8 cellular contexts compared by ENCODE assay signal in the genomic region with DNA sequence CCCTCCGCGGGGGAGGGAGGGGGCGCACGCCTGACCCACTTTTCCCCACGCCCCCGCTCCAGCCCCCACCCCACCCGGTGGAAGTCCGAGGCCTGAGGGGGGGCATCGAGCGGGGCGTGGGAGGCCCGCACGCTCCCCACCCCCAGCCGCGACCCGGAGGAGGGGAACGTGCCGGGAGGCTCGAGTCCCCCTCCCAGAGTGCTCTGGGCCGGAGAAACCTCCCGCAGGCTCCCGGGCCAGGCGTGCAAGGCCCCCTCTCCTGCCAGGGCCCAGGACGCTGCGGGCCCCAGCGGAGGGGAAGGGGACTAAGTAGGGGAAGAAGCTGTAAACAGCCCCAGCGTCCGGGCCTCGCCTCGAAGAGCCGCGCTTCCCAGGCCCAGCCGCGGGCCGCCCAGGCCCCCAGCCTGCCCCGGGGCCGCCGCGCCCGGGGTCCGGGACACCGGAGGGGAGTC. TPM values are rescaled to one million over a fixed set of nuclear protein-coding genes. Genes with fewer than 3 reads are reported as not detected.
A peak's percentile ranks its signal among the peaks of the same experiment; 100 is the strongest.
DNase-seq lines count a peak whose midpoint lies in the region; ATAC-seq and TF ChIP-seq lines count a peak whose summit lies in the region.

No MANE protein-coding gene starts in this region.

- H3K4me3 Mint-ChIP-seq in IgD-negative memory B cell: peak overlapping the region; percentile 83 to 94 (median 92)
- H3K4me3 Mint-ChIP-seq in stimulated activated memory B cell treated with anti-CD40 and anti-IgM and Interleukin-4, amounts not matched to agents 10 μg/mL and 1 μg/mL and 100 μg/mL, for 72 hours: peak overlapping the region; percentile 84

- H3K9me3 Mint-ChIP-seq in IgD-negative memory B cell: no peaks in the 10 kb centered on the region
- H3K9me3 Mint-ChIP-seq in stimulated activated memory B cell treated with anti-CD40 and anti-IgM and Interleukin-4, amounts not matched to agents 10 μg/mL and 1 μg/mL and 100 μg/mL, for 72 hours: no peaks in the 10 kb centered on the region

- peaks cover 39 to 47% (median 43%) of the 10 kb centered on the region in 3 donors for H3K4me1 Mint-ChIP-seq in IgD-negative memory B cell
- peaks cover 48% of the 10 kb centered on the region for H3K4me1 Mint-ChIP-seq in stimulated activated memory B cell treated with anti-CD40 and anti-IgM and Interleukin-4, amounts not matched to agents 10 μg/mL and 1 μg/mL and 100 μg/mL, for 72 hours

- ATAC-seq in GM21390 (IDR thresholded peaks at IDR 0.05; ENCODE audit: unreplicated experiment): peak; percentile 25
- peak; percentile 59 for ATAC-seq in stimulated activated memory B cell treated with anti-CD40 and anti-IgM and Interleukin-4, amounts not matched to agents 10 μg/mL and 1 μg/mL and 100 μg/mL, for 72 hours

- H3K27ac Mint-ChIP-seq in IgD-negative memory B cell: no peak overlapping the region
- peak overlapping the region; percentile 85 for H3K27ac Mint-ChIP-seq in stimulated activated memory B cell treated with anti-CD40 and anti-IgM and Interleukin-4, amounts not matched to agents 10 μg/mL and 1 μg/mL and 100 μg/mL, for 72 hours

- DNase-seq in astrocyte of the cerebellum (ENCODE audit: low read depth) (no peak), ACHN (no peak), putamen (ENCODE audit: low spot score) (no peak)

- H3K4me3 ChIP-seq in astrocyte of the cerebellum (ENCODE audit: low read depth, low read length): peak overlapping the region; percentile 73

- no peaks in the 10 kb centered on the region for H3K27me3 ChIP-seq in layer of hippocampus (ENCODE audit: control insufficient read depth, insufficient read depth, low read length)

- peak overlapping the region; percentile 91 for H3K27ac ChIP-seq in C4-2B
- H3K27ac ChIP-seq in layer of hippocampus (ENCODE audit: low read depth, low read length): peak overlapping the region; percentile 65

- in situ Hi-C loops in astrocyte of the cerebellum (cut with HindIII; ENCODE audit: low sequenced_read_pairs): no loop called here
- in situ Hi-C loops in ACHN (cut with HindIII; ENCODE audit: low pct_ligation_motif_present, low pct_unique_long_range_greater_than_20kb, low sequenced_read_pairs): no loop called here

- H3K36me3 Mint-ChIP-seq in IgD-negative memory B cell: no peaks in the 10 kb centered on the region
- H3K36me3 Mint-ChIP-seq in stimulated activated memory B cell treated with anti-CD40 and anti-IgM and Interleukin-4, amounts not matched to agents 10 μg/mL and 1 μg/mL and 100 μg/mL, for 72 hours: peaks cover 12% of the 10 kb centered on the region

- H3K27me3 Mint-ChIP-seq in IgD-negative memory B cell: peaks cover 9% of the 10 kb centered on the region
- peaks cover 20% of the 10 kb centered on the region for H3K27me3 Mint-ChIP-seq in stimulated activated memory B cell treated with anti-CD40 and anti-IgM and Interleukin-4, amounts not matched to agents 10 μg/mL and 1 μg/mL and 100 μg/mL, for 72 hours

- no peak for TF ChIP-seq CTCF in C4-2B (conservative IDR thresholded peaks at IDR 0.05)
- no peak for TF ChIP-seq CTCF in astrocyte of the cerebellum (IDR thresholded peaks at IDR 0.05; ENCODE audit: low read depth, low read length, missing control alignments)

RNA-seq across cellular contexts. Expression of gene HELZ, which starts 0.3 kb away (rescaled TPM):
- polyA plus RNA-seq in IgD-negative memory B cell: 42.7 TPM
